In the genomic region with DNA sequence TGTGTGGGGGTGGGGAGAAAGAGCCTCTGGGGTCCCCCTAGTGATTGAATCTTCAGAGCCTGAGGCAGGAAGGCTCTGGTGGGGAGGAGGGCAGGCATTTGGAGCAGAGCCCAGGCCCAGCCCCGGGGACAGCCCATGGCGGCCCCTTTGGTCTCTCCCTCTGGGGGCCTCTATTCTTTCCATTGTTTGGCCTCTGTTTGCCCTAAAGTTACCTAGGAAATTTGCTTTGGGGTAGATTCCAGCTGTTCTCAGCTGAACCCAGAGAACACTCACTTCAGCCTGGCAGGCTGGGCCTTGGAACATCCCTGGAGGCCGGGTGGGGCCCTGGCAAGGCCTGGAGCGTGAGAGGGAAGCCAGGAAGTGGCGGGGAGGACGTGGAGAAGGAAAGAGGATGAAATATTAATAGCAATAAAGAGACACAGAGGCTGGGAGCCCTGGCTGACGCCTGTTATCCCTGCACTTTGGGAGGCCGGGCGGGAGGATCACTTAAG, we compare ENCODE assay signal across 9 cellular contexts. TPM values are rescaled to one million over a fixed set of nuclear protein-coding genes. Genes with fewer than 3 reads are reported as not detected.
DNase-seq lines count a peak whose midpoint lies in the region; ATAC-seq and TF ChIP-seq lines count a peak whose summit lies in the region.
"Had no signal": no experiment of that assay in that cellular context is flagged by ENCODE, and none has a peak within 500 bp of the region (broad histone marks: within the 10 kb centered on the region; RNA-seq: fewer than 3 reads in every experiment).

No MANE protein-coding gene starts in this region.

- intact Hi-C loops in right lobe of liver (cut with DNase I) (no loop called here), thyroid gland (cut with DNase I) (no loop called here)

- H3K9me3 ChIP-seq in right lobe of liver (no peaks in the 10 kb centered on the region), thyroid gland (no peaks in the 10 kb centered on the region)

- no peaks in the 10 kb centered on the region for H3K36me3 Mint-ChIP-seq in activated CD4-positive, alpha-beta memory T cell treated with anti-CD3 and anti-CD28 coated beads, Interleukin-2, amount 10 ng/mL, durations not matched to agents 7 days and 5 days (ENCODE audit: low read depth)
- H3K36me3 Mint-ChIP-seq: activated naive CD4-positive, alpha-beta T cell treated with anti-CD3 and anti-CD28 coated beads, Interleukin-2, amount 10 ng/mL, durations not matched to agents 7 days and 5 days had no signal

- ATAC-seq in right lobe of liver (peak; percentile 43 to 63 (median 50)), GM19397 (IDR thresholded peaks at IDR 0.05; ENCODE audit: unreplicated experiment) (no peak)

- no peaks in the 10 kb centered on the region for H3K9me3 Mint-ChIP-seq in activated CD4-positive, alpha-beta memory T cell treated with anti-CD3 and anti-CD28 coated beads, Interleukin-2, amount 10 ng/mL, durations not matched to agents 7 days and 5 days
- H3K9me3 Mint-ChIP-seq: activated naive CD4-positive, alpha-beta T cell treated with anti-CD3 and anti-CD28 coated beads, Interleukin-2, amount 10 ng/mL, durations not matched to agents 7 days and 5 days had no signal

- CTCF ChIA-PET in activated CD4-positive, alpha-beta memory T cell treated with anti-CD3 and anti-CD28 coated beads, Interleukin-2, amount 10 ng/mL, durations not matched to agents 7 days and 5 days (lab: Charles Lee), result no interaction called here

- H3K27me3 ChIP-seq in right lobe of liver, result no peaks in the 10 kb centered on the region
- no peaks in the 10 kb centered on the region for H3K27me3 ChIP-seq in thyroid gland

- no peaks in the 10 kb centered on the region for H3K4me1 ChIP-seq in right lobe of liver
- peaks cover 0 to 16% of the 10 kb centered on the region in 2 donors for H3K4me1 ChIP-seq in thyroid gland

- peak; percentile 58 for DNase-seq in HCEC 1CT
- peak; percentile 65 for DNase-seq in dermis blood vessel endothelial cell
- no peak for DNase-seq in right lobe of liver
- DNase-seq in thyroid gland, result peak; percentile 46 to 53
- no peak for DNase-seq in superior temporal gyrus (ENCODE audit: extremely low spot score)
- no peak for DNase-seq in G401 (ENCODE audit: low spot score)
- DNase-seq in activated CD4-positive, alpha-beta memory T cell treated with anti-CD3 and anti-CD28 coated beads, Interleukin-2, amount 10 ng/mL, durations not matched to agents 7 days and 5 days, result no peak
- DNase-seq: activated naive CD4-positive, alpha-beta T cell treated with anti-CD3 and anti-CD28 coated beads, Interleukin-2, amount 10 ng/mL, durations not matched to agents 7 days and 5 days had no signal

- TF ChIP-seq CTCF in right lobe of liver (IDR thresholded peaks at IDR 0.05) (no peak), thyroid gland (IDR thresholded peaks at IDR 0.05) (no peak)

- H3K36me3 ChIP-seq in right lobe of liver (no peaks in the 10 kb centered on the region), thyroid gland (no peaks in the 10 kb centered on the region)

- no peak overlapping the region for H3K27ac Mint-ChIP-seq in activated CD4-positive, alpha-beta memory T cell treated with anti-CD3 and anti-CD28 coated beads, Interleukin-2, amount 10 ng/mL, durations not matched to agents 7 days and 5 days
- H3K27ac Mint-ChIP-seq: activated naive CD4-positive, alpha-beta T cell treated with anti-CD3 and anti-CD28 coated beads, Interleukin-2, amount 10 ng/mL, durations not matched to agents 7 days and 5 days had no signal

- H3K4me3 ChIP-seq in right lobe of liver (no peak overlapping the region), thyroid gland (replicated peaks in 1 of 3) (no peak overlapping the region)

- 17% methylated on average over 1 of the region's 9 CpGs for WGBS in right lobe of liver (ENCODE audit: insufficient coverage, low coverage, low lambda C conversion rate, missing lambda C conversion rate)
- WGBS in thyroid gland, 2 donors, result 63 to 64% methylated on average over 9 of the region's 9 CpGs

- in situ Hi-C loops in G401 (cut with HindIII; ENCODE audit: low sequenced_read_pairs), result no loop called here

- peaks cover 12% of the 10 kb centered on the region for H3K4me1 Mint-ChIP-seq in activated CD4-positive, alpha-beta memory T cell treated with anti-CD3 and anti-CD28 coated beads, Interleukin-2, amount 10 ng/mL, durations not matched to agents 7 days and 5 days
- H3K4me1 Mint-ChIP-seq: activated naive CD4-positive, alpha-beta T cell treated with anti-CD3 and anti-CD28 coated beads, Interleukin-2, amount 10 ng/mL, durations not matched to agents 7 days and 5 days had no signal

- no peaks in the 10 kb centered on the region for H3K27me3 Mint-ChIP-seq in activated CD4-positive, alpha-beta memory T cell treated with anti-CD3 and anti-CD28 coated beads, Interleukin-2, amount 10 ng/mL, durations not matched to agents 7 days and 5 days

- TF ChIP-seq POLR2A in right lobe of liver (IDR thresholded peaks at IDR 0.05), result no peak
- no peak for TF ChIP-seq POLR2A in thyroid gland (IDR thresholded peaks at IDR 0.05)

- H3K27ac ChIP-seq in right lobe of liver (peak overlapping the region in 1 of 3 donors; percentile 43), thyroid gland (peak overlapping the region; percentile 16 to 82 (median 50))

- no peak overlapping the region for H3K4me3 Mint-ChIP-seq in activated CD4-positive, alpha-beta memory T cell treated with anti-CD3 and anti-CD28 coated beads, Interleukin-2, amount 10 ng/mL, durations not matched to agents 7 days and 5 days
- H3K4me3 Mint-ChIP-seq: activated naive CD4-positive, alpha-beta T cell treated with anti-CD3 and anti-CD28 coated beads, Interleukin-2, amount 10 ng/mL, durations not matched to agents 7 days and 5 days had no signal

- POLR2A ChIA-PET in activated CD4-positive, alpha-beta memory T cell treated with anti-CD3 and anti-CD28 coated beads, Interleukin-2, amount 10 ng/mL, durations not matched to agents 7 days and 5 days (lab: Charles Lee), result no interaction called here

RNA-seq across cellular contexts. Expression of a gene that starts 22.9 kb away (rescaled TPM):
- total RNA-seq in dermis blood vessel endothelial cell, result 52.5 and 60.2 TPM in 2 replicates
- 1 to 10 TPM in 5 of 6 experiments, under 1 TPM in 1; 0.86 to 3.7 (median 2.2) TPM for total RNA-seq in right lobe of liver
- total RNA-seq in thyroid gland, result 10 to 100 TPM; 12.6 to 23.9 (median 18.0) TPM
- 3.4 and 3.5 TPM in 2 replicates for total RNA-seq in G401 (2014; rRNA removed; shearing (Covaris generic))
- total RNA-seq in activated CD4-positive, alpha-beta memory T cell treated with anti-CD3 and anti-CD28 coated beads, Interleukin-2, amount 10 ng/mL, durations not matched to agents 7 days and 5 days, result under 1 TPM; 0.58 to 0.63 TPM

Comparison
In these comparisons a context has a peak if more than half of its experiments do, and no peak if none do; other contexts are left out.
1. DNase-seq: peak in HCEC 1CT (single experiment), dermis blood vessel endothelial cell (single experiment) and thyroid gland (2 of 2); none in right lobe of liver (0 of 3), superior temporal gyrus (single experiment), G401 (single experiment) and activated CD4-positive, alpha-beta memory T cell treated with anti-CD3 and anti-CD28 coated beads, Interleukin-2, amount 10 ng/mL, durations not matched to agents 7 days and 5 days (single experiment).